ENCODE assay signal across 30 cellular contexts in the genomic region with DNA sequence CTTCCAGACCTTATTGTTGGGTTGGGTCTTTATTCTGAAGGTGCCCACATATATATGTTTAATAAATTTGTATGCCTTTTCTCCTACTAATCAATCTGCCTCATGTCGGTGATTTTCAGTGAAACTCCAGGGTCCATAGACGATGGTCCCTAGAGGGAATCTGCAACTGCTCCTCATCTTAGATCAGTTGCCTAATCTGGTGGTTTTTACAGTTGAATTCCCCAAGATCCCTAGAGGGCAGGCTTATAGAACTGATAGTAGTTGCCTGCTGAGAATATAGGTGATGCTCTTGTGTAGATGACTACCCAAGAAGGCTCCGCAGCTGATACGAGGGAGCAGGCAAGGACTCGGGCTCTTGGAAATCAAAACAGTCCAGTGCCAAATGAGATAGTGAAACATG.
"Had no signal": no experiment of that assay in that cellular context is flagged by ENCODE, and none has a peak within 500 bp of the region (broad histone marks: within the 10 kb centered on the region; RNA-seq: fewer than 3 reads in every experiment).

No MANE protein-coding gene starts in this region.

- H3K36me3 ChIP-seq: adrenal gland, ascending aorta, brain microvascular endothelial cell, breast epithelium, cardiac muscle cell had no signal

- H3K4me3 ChIP-seq: adrenal gland, ascending aorta, body of pancreas, breast epithelium, cardiac muscle cell had no signal

- H3K27me3 ChIP-seq: adrenal gland, ascending aorta, body of pancreas, brain microvascular endothelial cell, breast epithelium, cardiac muscle cell had no signal

- H3K4me1 ChIP-seq: adrenal gland, ascending aorta, body of pancreas, breast epithelium had no signal

- H3K27ac ChIP-seq: adrenal gland, ascending aorta, body of pancreas, brain microvascular endothelial cell, breast epithelium, cardiac muscle cell had no signal

- ATAC-seq: activated naive CD4-positive, alpha-beta T cell treated with anti-CD3 and anti-CD28 coated beads, Interleukin-2, amount 50 U/mL, for 72 hours; activated naive CD8-positive, alpha-beta T cell treated with anti-CD3 and anti-CD28 coated beads, Interleukin-2, amount 50 U/mL, for 24 hours; activated T-cell treated with anti-CD3 and anti-CD28 coated beads, Interleukin-2, amount 50 U/mL, for 4 hours; activated T-cell treated with anti-CD3 and anti-CD28 coated beads, Interleukin-2, amount 50 U/mL, for 72 hours; activated T-helper 17 cell treated with anti-CD3 and anti-CD28 coated beads, Interleukin-2, amount 50 U/mL, for 72 hours; body of pancreas had no signal

- H3K9me3 ChIP-seq: adrenal gland, ascending aorta, body of pancreas had no signal

- DNase-seq: activated effector memory CD4-positive, alpha-beta T cell treated with anti-CD3 and anti-CD28 coated beads, Interleukin-2, amount 50 U/mL, for 16 hours; activated effector memory CD4-positive, alpha-beta T cell treated with Interleukin-2 at 50 U/mL for 16 hours; activated gamma-delta T cell; activated gamma-delta T cell treated with Interleukin-2 at 50 U/mL for 16 hours; activated naive CD4-positive, alpha-beta T cell; activated naive CD4-positive, alpha-beta T cell treated with anti-CD3 and anti-CD28 coated beads for 36 hours; activated naive CD4-positive, alpha-beta T cell treated with anti-CD3 and anti-CD28 coated beads, Interleukin-2, amount 10 ng/mL, durations not matched to agents 7 days and 5 days; activated naive CD4-positive, alpha-beta T cell treated with anti-CD3 and anti-CD28 coated beads, Interleukin-2, amount 50 U/mL, for 16 hours; activated naive CD4-positive, alpha-beta T cell treated with Interleukin-2 at 50 U/mL for 16 hours; activated naive CD8-positive, alpha-beta T cell treated with anti-CD3 and anti-CD28 coated beads for 36 hours; activated naive CD8-positive, alpha-beta T cell treated with anti-CD3 and anti-CD28 coated beads, Interleukin-2, amount 10 ng/mL, durations not matched to agents 7 days and 5 days; activated naive CD8-positive, alpha-beta T cell treated with anti-CD3 and anti-CD28 coated beads, Interleukin-2, amount 50 U/mL, for 24 hours; activated T-cell treated with anti-CD3 and anti-CD28 coated beads, Interleukin-2, amount 50 U/mL, for 4 hours; activated T-cell treated with anti-CD3 and anti-CD28 coated beads, Interleukin-2, amount 50 U/mL, for 48 hours; activated T-cell treated with anti-CD3 and anti-CD28 coated beads, Interleukin-2, amount 50 U/mL, for 72 hours; adrenal gland; amniotic stem cell; amygdala; anterior cingulate cortex; aorta; body of pancreas; brain microvascular endothelial cell; caudate nucleus; central memory CD4-positive, alpha-beta T cell; cerebellar nuclear complex had no signal
